Comparison of ENCODE assay signal across 10 cellular contexts in the genomic region with DNA sequence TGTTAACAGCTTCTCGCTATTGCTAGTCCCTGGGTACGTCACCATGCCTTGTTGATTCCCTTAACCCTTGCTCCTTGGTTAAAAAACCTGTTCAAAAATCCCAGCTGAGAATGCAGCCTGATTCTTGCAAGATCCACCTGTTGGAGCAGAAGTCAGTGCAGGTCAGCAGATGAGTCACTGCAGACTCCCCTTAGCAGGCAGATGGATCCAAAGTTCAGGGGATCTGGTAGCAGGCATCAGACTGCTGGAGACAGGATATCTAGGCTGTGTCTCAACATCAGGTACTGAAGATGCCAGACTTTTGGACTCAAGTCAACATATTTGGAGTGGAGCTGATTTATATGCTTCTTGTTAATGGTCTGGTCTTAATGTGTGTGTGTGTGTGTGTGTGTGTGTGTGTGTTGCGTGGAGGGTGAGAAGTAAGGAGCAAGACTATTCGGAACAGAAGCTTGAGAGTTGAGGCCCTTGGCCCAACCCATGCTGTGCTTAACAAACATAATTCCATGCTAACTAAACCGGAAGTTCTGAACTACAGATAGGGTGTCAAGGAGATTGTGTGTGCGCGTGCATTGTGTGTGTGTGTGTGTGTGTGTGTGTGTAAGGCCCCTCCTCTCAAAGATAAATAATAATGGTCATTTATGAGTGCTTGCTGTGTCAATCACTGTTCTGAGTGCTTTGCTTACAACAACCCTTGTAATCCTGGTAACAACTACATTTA. TPM values are rescaled to one million over a fixed set of nuclear protein-coding genes. Genes with fewer than 3 reads are reported as not detected.
A peak's percentile ranks its signal among the peaks of the same experiment; 100 is the strongest.
DNase-seq lines count a peak whose midpoint lies in the region; ATAC-seq and TF ChIP-seq lines count a peak whose summit lies in the region.
"Had no signal": no experiment of that assay in that cellular context is flagged by ENCODE, and none has a peak within 500 bp of the region (broad histone marks: within the 10 kb centered on the region; RNA-seq: fewer than 3 reads in every experiment).

No MANE protein-coding gene starts in this region.

- POLR2A ChIA-PET in CD4-positive, alpha-beta T cell (lab: Charles Lee), result interaction anchor here (1.1 to 1.6 kb wide), 3 partner anchors 10 to 42 kb away, joined by 3 to 7 read pairs (median 3); no protein-coding TSS in a partner anchor
- POLR2A ChIA-PET in HCT116 (lab: Charles Lee), result no interaction called here

- no peak overlapping the region for H3K9ac ChIP-seq in HCT116 (ENCODE audit: low read length)

- ATAC-seq in CD4-positive, alpha-beta T cell (ENCODE audit: poor library complexity), result no peak
- ATAC-seq in HCT116 (no peak), HG03039 (IDR thresholded peaks at IDR 0.05; ENCODE audit: unreplicated experiment) (no peak), GM18517 (IDR thresholded peaks at IDR 0.05; ENCODE audit: unreplicated experiment) (no peak)

- peak overlapping the region; percentile 85 for H3K4me3 Mint-ChIP-seq in CD4-positive, alpha-beta T cell
- peak overlapping the region; percentile 91 for H3K4me3 Mint-ChIP-seq in activated T-helper 1 cell treated with anti-CD3 and anti-CD28 coated beads, Interleukin-12 subunit alpha, Interleukin-12 subunit beta, Interleukin-2, Interleukin-4 antibody, amounts not matched to agents 30 ng/mL and 10 ng/mL and 1 ng/mL, durations not matched to agents 14 hours and 24 hours and 36 hours
- H3K4me3 Mint-ChIP-seq in mesothelial cell of epicardium, result peak overlapping the region; percentile 71

- no peaks in the 10 kb centered on the region for H3K9me3 Mint-ChIP-seq in CD4-positive, alpha-beta T cell
- no peaks in the 10 kb centered on the region for H3K9me3 Mint-ChIP-seq in activated T-helper 1 cell treated with anti-CD3 and anti-CD28 coated beads, Interleukin-12 subunit alpha, Interleukin-12 subunit beta, Interleukin-2, Interleukin-4 antibody, amounts not matched to agents 30 ng/mL and 10 ng/mL and 1 ng/mL, durations not matched to agents 14 hours and 24 hours and 36 hours
- H3K9me3 Mint-ChIP-seq in mesothelial cell of epicardium, result no peaks in the 10 kb centered on the region

- RAD21 ChIA-PET in HCT116 (lab: Charles Lee; ENCODE audit: low non-redundant PET in 1 of 2, low total read pairs in 2 of 2, uncharacterized antibody in 2 of 2, unreplicated experiment in 2 of 2), result no interaction called here

- peak overlapping the region; percentile 88 for H3K4me2 ChIP-seq in HCT116 (ENCODE audit: low read length)

- TF ChIP-seq CTCF in CD4-positive, alpha-beta T cell (IDR thresholded peaks at IDR 0.05), result no peak
- TF ChIP-seq CTCF in HCT116 (IDR thresholded peaks at IDR 0.05 in 2 of 3, conservative IDR thresholded peaks at IDR 0.05 in 1 of 3; ENCODE audit: borderline replicate concordance in 1 of 3, insufficient read depth in 1 of 3, low read depth in 2 of 3, low read length in 2 of 3) (no peak), mesothelial cell of epicardium (IDR thresholded peaks at IDR 0.05; ENCODE audit: unreplicated experiment) (no peak)

- no peak for DNase-seq in CD4-positive, alpha-beta T cell
- DNase-seq in HCT116 (ENCODE audit: low read depth, low spot score), result no peak
- DNase-seq in activated T-helper 1 cell treated with anti-CD3 and anti-CD28 coated beads, Interleukin-12 subunit alpha, Interleukin-12 subunit beta, Interleukin-2, Interleukin-4 antibody, amounts not matched to agents 30 ng/mL and 10 ng/mL and 1 ng/mL, durations not matched to agents 14 hours and 24 hours and 36 hours (ENCODE audit: low spot score), result no peak
- no peak for DNase-seq in mesothelial cell of epicardium (ENCODE audit: low spot score in 2 of 2, unreplicated experiment in 2 of 2)
- no peak for DNase-seq in NCI-H524 (lab: John Stamatoyannopoulos, UW)
- DNase-seq in DMS79 treated with DMSO at 0.1 percent for 48 hours (lab: John Stamatoyannopoulos, UW), result no peak
- DNase-seq: Kasumi-1 had no signal

- peak overlapping the region; percentile 55 to 73; a peak in 3 of 4 replicates for H3K4me3 ChIP-seq in HCT116 (replicated peaks in 1 of 2; ENCODE audit: low read depth in 1 of 2, low read length in 2 of 2)

- no peaks in the 10 kb centered on the region for H3K27me3 ChIP-seq in CD4-positive, alpha-beta T cell (ENCODE audit: control insufficient read depth, insufficient read depth, low read length)
- no peaks in the 10 kb centered on the region for H3K27me3 ChIP-seq in HCT116 (ENCODE audit: insufficient read depth, low read length)

- H3K9me2 ChIP-seq in HCT116 (ENCODE audit: insufficient read depth), result no peaks in the 10 kb centered on the region

- no peak overlapping the region for H3K27ac ChIP-seq in CD4-positive, alpha-beta T cell (ENCODE audit: low read depth, low read length)
- H3K27ac ChIP-seq in HCT116 (ENCODE audit: low read depth, low read length), result no peak overlapping the region

- CTCF ChIA-PET in CD4-positive, alpha-beta T cell (lab: Charles Lee), result no interaction called here
- CTCF ChIA-PET in HCT116 (lab: Charles Lee), result interaction anchor here (1.6 kb wide), 1 partner anchor 26 kb away, joined by 4 read pairs; no protein-coding TSS in a partner anchor

- H3K36me3 Mint-ChIP-seq in CD4-positive, alpha-beta T cell (ENCODE audit: low read depth), result no peaks in the 10 kb centered on the region
- H3K36me3 Mint-ChIP-seq in activated T-helper 1 cell treated with anti-CD3 and anti-CD28 coated beads, Interleukin-12 subunit alpha, Interleukin-12 subunit beta, Interleukin-2, Interleukin-4 antibody, amounts not matched to agents 30 ng/mL and 10 ng/mL and 1 ng/mL, durations not matched to agents 14 hours and 24 hours and 36 hours (ENCODE audit: low read depth), result peaks cover 5% of the 10 kb centered on the region
- H3K36me3 Mint-ChIP-seq in mesothelial cell of epicardium, result no peaks in the 10 kb centered on the region

- H4K20me1 ChIP-seq in HCT116 (ENCODE audit: insufficient read depth), result no peaks in the 10 kb centered on the region

- H3K79me2 ChIP-seq in HCT116 (ENCODE audit: insufficient read depth, low read length), result peaks cover 33% of the 10 kb centered on the region

- H3K27me3 Mint-ChIP-seq in CD4-positive, alpha-beta T cell, result no peaks in the 10 kb centered on the region
- H3K27me3 Mint-ChIP-seq in activated T-helper 1 cell treated with anti-CD3 and anti-CD28 coated beads, Interleukin-12 subunit alpha, Interleukin-12 subunit beta, Interleukin-2, Interleukin-4 antibody, amounts not matched to agents 30 ng/mL and 10 ng/mL and 1 ng/mL, durations not matched to agents 14 hours and 24 hours and 36 hours (ENCODE audit: insufficient read depth), result peaks cover 2% of the 10 kb centered on the region
- peaks cover 5% of the 10 kb centered on the region for H3K27me3 Mint-ChIP-seq in mesothelial cell of epicardium (ENCODE audit: low read depth)

- peak overlapping the region; percentile 81 for H3K27ac Mint-ChIP-seq in CD4-positive, alpha-beta T cell
- H3K27ac Mint-ChIP-seq in activated T-helper 1 cell treated with anti-CD3 and anti-CD28 coated beads, Interleukin-12 subunit alpha, Interleukin-12 subunit beta, Interleukin-2, Interleukin-4 antibody, amounts not matched to agents 30 ng/mL and 10 ng/mL and 1 ng/mL, durations not matched to agents 14 hours and 24 hours and 36 hours, result peak overlapping the region; percentile 57
- no peak overlapping the region for H3K27ac Mint-ChIP-seq in mesothelial cell of epicardium

- intact Hi-C loops in CD4-positive, alpha-beta T cell (cut with DNase I, micrococcal nuclease), result loop anchor here in 1 of 2 experiments (5.0 kb wide), 1 partner anchor 38 kb away; no protein-coding TSS in a partner anchor
- intact Hi-C loops in HCT116 (cut with micrococcal nuclease), result no loop called here
- intact Hi-C loops in activated T-helper 1 cell treated with anti-CD3 and anti-CD28 coated beads, Interleukin-12 subunit alpha, Interleukin-12 subunit beta, Interleukin-2, Interleukin-4 antibody, amounts not matched to agents 30 ng/mL and 10 ng/mL and 1 ng/mL, durations not matched to agents 14 hours and 24 hours and 36 hours (cut with micrococcal nuclease), result no loop called here

- TF ChIP-seq POLR2A in HCT116 (IDR thresholded peaks at IDR 0.05; ENCODE audit: borderline replicate concordance, extremely low read depth, insufficient read depth, insufficient read length), result no peak

- TF ChIP-seq RAD21 in HCT116 (IDR thresholded peaks at IDR 0.05; ENCODE audit: low read depth), result no peak

- H2AFZ ChIP-seq in HCT116 (ENCODE audit: low read depth, low read length, poor library complexity, severe bottlenecking), result no peak overlapping the region

- peaks cover 0 to 5% of the 10 kb centered on the region in 2 experiments; a peak in 1 of 4 replicates for H3K36me3 ChIP-seq in HCT116 (ENCODE audit: control insufficient read depth in 1 of 2, insufficient read depth in 2 of 2, low read length in 2 of 2)

- no TSS peak for BruUV-seq in HCT116 (replicated peaks; lab: Mats Ljungman, UMichigan)

- H3K9me3 ChIP-seq in CD4-positive, alpha-beta T cell (ENCODE audit: control insufficient read depth, low read length), result no peaks in the 10 kb centered on the region
- no peaks in the 10 kb centered on the region for H3K9me3 ChIP-seq in HCT116 (ENCODE audit: control insufficient read depth in 1 of 2, insufficient read depth in 1 of 2, low read depth in 1 of 2, low read length in 2 of 2)

- peaks cover 20 to 31% of the 10 kb centered on the region in 2 experiments for H3K4me1 ChIP-seq in HCT116 (ENCODE audit: control insufficient read depth in 1 of 2, insufficient read depth in 2 of 2, low read length in 2 of 2)

- peaks cover 54% of the 10 kb centered on the region for H3K4me1 Mint-ChIP-seq in CD4-positive, alpha-beta T cell (ENCODE audit: low read depth)
- H3K4me1 Mint-ChIP-seq in activated T-helper 1 cell treated with anti-CD3 and anti-CD28 coated beads, Interleukin-12 subunit alpha, Interleukin-12 subunit beta, Interleukin-2, Interleukin-4 antibody, amounts not matched to agents 30 ng/mL and 10 ng/mL and 1 ng/mL, durations not matched to agents 14 hours and 24 hours and 36 hours (ENCODE audit: low read depth), result peaks cover 43% of the 10 kb centered on the region
- H3K4me1 Mint-ChIP-seq in mesothelial cell of epicardium, result peaks cover 36% of the 10 kb centered on the region

RNA-seq across cellular contexts. Expression of gene C3orf52, which starts 1.1 kb away (rescaled TPM):
- total RNA-seq in CD4-positive, alpha-beta T cell, result 1 to 10 TPM; 1.6 to 2.7 TPM
- total RNA-seq in HCT116 (2021; ENCODE audit: unreplicated experiment) (14.3 TPM), mesothelial cell of epicardium (4.2 to 4.7 TPM (median 4.5 TPM) in 3 replicates)
- polyA plus RNA-seq in HCT116 (2012), result 5.9 and 6.1 TPM in 2 replicates
- 12.4 and 12.8 TPM in 2 replicates for total RNA-seq in activated T-helper 1 cell treated with anti-CD3 and anti-CD28 coated beads, Interleukin-12 subunit alpha, Interleukin-12 subunit beta, Interleukin-2, Interleukin-4 antibody, amounts not matched to agents 30 ng/mL and 10 ng/mL and 1 ng/mL, durations not matched to agents 14 hours and 24 hours and 36 hours

RNA-seq across cellular contexts. Expression of gene GCSAM, which starts 47.9 kb away (rescaled TPM):
- 1 to 10 TPM; 6.5 to 6.8 TPM for total RNA-seq in CD4-positive, alpha-beta T cell
- total RNA-seq in HCT116 (2021; ENCODE audit: unreplicated experiment), result not detected
- polyA plus RNA-seq in HCT116 (2012), result 0.42 and 0.56 TPM in 2 replicates
- 2.8 and 3.5 TPM in 2 replicates for total RNA-seq in activated T-helper 1 cell treated with anti-CD3 and anti-CD28 coated beads, Interleukin-12 subunit alpha, Interleukin-12 subunit beta, Interleukin-2, Interleukin-4 antibody, amounts not matched to agents 30 ng/mL and 10 ng/mL and 1 ng/mL, durations not matched to agents 14 hours and 24 hours and 36 hours
- 0.67 to 1.2 TPM (median 0.93 TPM) in 3 replicates for total RNA-seq in mesothelial cell of epicardium

RNA-seq across cellular contexts. Expression of gene TMPRSS7, which starts 50.6 kb away (rescaled TPM):
- total RNA-seq in CD4-positive, alpha-beta T cell, result under 1 TPM in 1 of 2 experiments, not detected in 1; 0.14 TPM
- not detected for total RNA-seq in HCT116 (2021; ENCODE audit: unreplicated experiment)
- polyA plus RNA-seq in HCT116 (2012), result 0.04 TPM in 1 of 2 replicates, not detected in the other
- total RNA-seq in activated T-helper 1 cell treated with anti-CD3 and anti-CD28 coated beads, Interleukin-12 subunit alpha, Interleukin-12 subunit beta, Interleukin-2, Interleukin-4 antibody, amounts not matched to agents 30 ng/mL and 10 ng/mL and 1 ng/mL, durations not matched to agents 14 hours and 24 hours and 36 hours, result not detected in 2 replicates
- not detected in 3 replicates for total RNA-seq in mesothelial cell of epicardium
- total RNA-seq: posterior vena cava had no signal
